1 cellular context compared by ENCODE assay signal in genomic region chr11:11813288-11813962, GRCh38.
TF ChIP-seq lines count a peak whose summit lies in the region.

No MANE protein-coding gene starts in this region.

TF ChIP-seq in HepG2, 621 proteins besides CTCF, POLR2A, EP300 and RAD21 (continued from another document and continues in another):
- 0 out of 2 replicates have a peak, but pooled peaks have one; percentile 51 for TF ChIP-seq PBX2 (CRISPR knock-in tag; IDR thresholded peaks at IDR 0.05)
- no peak for TF ChIP-seq ZFP91 (CRISPR knock-in tag; IDR thresholded peaks at IDR 0.05; ENCODE audit: borderline replicate concordance)
- TF ChIP-seq ZFAT (CRISPR knock-in tag; conservative IDR thresholded peaks at IDR 0.05) = no peak
- TF ChIP-seq ZNF414 (CRISPR knock-in tag; IDR thresholded peaks at IDR 0.05) = no peak
- TF ChIP-seq ZBTB44 (CRISPR knock-in tag; IDR thresholded peaks at IDR 0.05) = no peak
- TF ChIP-seq MIXL1 (CRISPR knock-in tag; IDR thresholded peaks at IDR 0.05) = peak; percentile 87
- peak; percentile 79 for TF ChIP-seq ZBTB7B (CRISPR knock-in tag; IDR thresholded peaks at IDR 0.05)
- no peak for TF ChIP-seq ZBTB3 (CRISPR knock-in tag; IDR thresholded peaks at IDR 0.05; ENCODE audit: borderline replicate concordance, low read depth)
- no peak for TF ChIP-seq MTA1 (CRISPR knock-in tag; IDR thresholded peaks at IDR 0.05; ENCODE audit: borderline replicate concordance)
- TF ChIP-seq NR3C1 (CRISPR knock-in tag; IDR thresholded peaks at IDR 0.05) = no peak
- TF ChIP-seq SP1 (IDR thresholded peaks at IDR 0.05) = no peak
- no peak for TF ChIP-seq SP1 (CRISPR knock-in tag; IDR thresholded peaks at IDR 0.05)
- TF ChIP-seq FOXC1 (CRISPR knock-in tag; IDR thresholded peaks at IDR 0.05; ENCODE audit: borderline replicate concordance) = no peak
- no peak for TF ChIP-seq ZNF354B (CRISPR knock-in tag; IDR thresholded peaks at IDR 0.05)
- peak; percentile 46; the same call in 1 of the 2 replicates for TF ChIP-seq MLX (CRISPR knock-in tag; IDR thresholded peaks at IDR 0.05)
- no peak for TF ChIP-seq KAT2B (IDR thresholded peaks at IDR 0.05; ENCODE audit: borderline replicate concordance, low read depth, low read length)
- peak; percentile 17; the same call in 1 of the 2 replicates for TF ChIP-seq SMARCC2 (IDR thresholded peaks at IDR 0.05)
- TF ChIP-seq KLF16 (CRISPR knock-in tag; IDR thresholded peaks at IDR 0.05) = peak in 1 of 2 experiments; percentile 48; a peak in 1 of 4 replicates
- no peak for TF ChIP-seq ZNF646 (CRISPR knock-in tag; IDR thresholded peaks at IDR 0.05)
- TF ChIP-seq THAP11 (CRISPR knock-in tag; IDR thresholded peaks at IDR 0.05) = peak; percentile 58
- TF ChIP-seq ZSCAN25 (CRISPR knock-in tag; IDR thresholded peaks at IDR 0.05) = no peak
- no peak for TF ChIP-seq SOX13 (IDR thresholded peaks at IDR 0.05)
- TF ChIP-seq SOX13 (CRISPR knock-in tag; conservative IDR thresholded peaks at IDR 0.05 in 1 of 2, IDR thresholded peaks at IDR 0.05 in 1 of 2) = peak in 1 of 2 experiments; percentile 69; a peak in 2 of 4 replicates
- no peak for TF ChIP-seq SKI (IDR thresholded peaks at IDR 0.05; ENCODE audit: partially characterized antibody)
- TF ChIP-seq RBFOX2 (IDR thresholded peaks at IDR 0.05; ENCODE audit: low read depth, low read length) = no peak
- TF ChIP-seq ZKSCAN8 (CRISPR knock-in tag; IDR thresholded peaks at IDR 0.05; ENCODE audit: borderline replicate concordance) = 0 out of 2 replicates have a peak, but pooled peaks have one; percentile 56
- no peak for TF ChIP-seq ZNF24 (IDR thresholded peaks at IDR 0.05)
- peak; percentile 46; the same call in 1 of the 2 replicates for TF ChIP-seq CREM (IDR thresholded peaks at IDR 0.05)
- TF ChIP-seq CREM (CRISPR knock-in tag; IDR thresholded peaks at IDR 0.05) = no peak
- TF ChIP-seq ATM (IDR thresholded peaks at IDR 0.05; ENCODE audit: borderline replicate concordance) = no peak
- TF ChIP-seq POLR2G (IDR thresholded peaks at IDR 0.05; ENCODE audit: low read depth, low read length) = peak; percentile 53; the same call in 1 of the 2 replicates
- TF ChIP-seq ELF4 (CRISPR knock-in tag; IDR thresholded peaks at IDR 0.05; ENCODE audit: borderline replicate concordance) = no peak
- no peak for TF ChIP-seq KDM2A (CRISPR knock-in tag; IDR thresholded peaks at IDR 0.05; ENCODE audit: borderline replicate concordance, low read depth)
- no peak for TF ChIP-seq HDAC6 (IDR thresholded peaks at IDR 0.05; ENCODE audit: low read depth, low read length)
- TF ChIP-seq ZNF496 (CRISPR knock-in tag; IDR thresholded peaks at IDR 0.05; ENCODE audit: insufficient replicate concordance) = no peak
- peak; percentile 77 for TF ChIP-seq HOMEZ (CRISPR knock-in tag; IDR thresholded peaks at IDR 0.05; ENCODE audit: low read depth)
- no peak for TF ChIP-seq UBTF (CRISPR knock-in tag; IDR thresholded peaks at IDR 0.05)
- TF ChIP-seq ZNF720 (CRISPR knock-in tag; IDR thresholded peaks at IDR 0.05) = no peak
- TF ChIP-seq RNF2 (conservative IDR thresholded peaks at IDR 0.05; ENCODE audit: low read depth) = no peak
- TF ChIP-seq XRCC5 (optimal IDR thresholded peaks at IDR 0.05; ENCODE audit: low read length) = peak; percentile 39
- no peak for TF ChIP-seq ETS1 (CRISPR knock-in tag; IDR thresholded peaks at IDR 0.05)
- no peak for TF ChIP-seq FIP1L1 (IDR thresholded peaks at IDR 0.05; ENCODE audit: borderline replicate concordance, insufficient read depth, low read depth, low read length)
- TF ChIP-seq ZNF160 (CRISPR knock-in tag; IDR thresholded peaks at IDR 0.05) = no peak
- no peak for TF ChIP-seq ZNF790 (CRISPR knock-in tag; IDR thresholded peaks at IDR 0.05; ENCODE audit: borderline replicate concordance)
- TF ChIP-seq SAFB2 (CRISPR knock-in tag; IDR thresholded peaks at IDR 0.05; ENCODE audit: borderline replicate concordance, low read depth) = no peak
- no peak for TF ChIP-seq ZNF780A (CRISPR knock-in tag; IDR thresholded peaks at IDR 0.05)
- TF ChIP-seq ZBTB14 (CRISPR knock-in tag; IDR thresholded peaks at IDR 0.05) = no peak
